In genomic region chr15:78266806-78267205, GRCh38 we compare ENCODE assay signal across 21 cellular contexts. TPM values are rescaled to one million over a fixed set of nuclear protein-coding genes. Genes with fewer than 3 reads are reported as not detected.
DNase-seq lines count a peak whose midpoint lies in the region; ATAC-seq and TF ChIP-seq lines count a peak whose summit lies in the region.
"Had no signal": no experiment of that assay in that cellular context is flagged by ENCODE, and none has a peak within 500 bp of the region (broad histone marks: within the 10 kb centered on the region; RNA-seq: fewer than 3 reads in every experiment).

No MANE protein-coding gene starts in this region.

- ATAC-seq in T-cell (replicated peaks in 1 of 4) (no peak), psoas muscle (no peak)
- ATAC-seq in central memory CD8-positive, alpha-beta T cell (replicated peaks; ENCODE audit: extremely low read depth, poor library complexity, severe bottlenecking): no peak

- peaks cover 39% of the 10 kb centered on the region for H3K4me1 Mint-ChIP-seq in activated naive CD4-positive, alpha-beta T cell treated with anti-CD3 and anti-CD28 coated beads for 36 hours (ENCODE audit: low read depth)
- peaks cover 33 to 36% (median 36%) of the 10 kb centered on the region in 3 donors for H3K4me1 Mint-ChIP-seq in T-cell
- H3K4me1 Mint-ChIP-seq in central memory CD8-positive, alpha-beta T cell: peaks cover 26% of the 10 kb centered on the region
- no peaks in the 10 kb centered on the region for H3K4me1 Mint-ChIP-seq in nephron progenitor cell

- peaks cover 46% of the 10 kb centered on the region for H3K4me1 ChIP-seq in psoas muscle
- peaks cover 7% of the 10 kb centered on the region for H3K4me1 ChIP-seq in colonic mucosa

- H3K36me3 Mint-ChIP-seq in activated naive CD4-positive, alpha-beta T cell treated with anti-CD3 and anti-CD28 coated beads for 36 hours (ENCODE audit: low read depth): peaks cover 9% of the 10 kb centered on the region
- H3K36me3 Mint-ChIP-seq in T-cell (peaks cover 4% of the 10 kb centered on the region), nephron progenitor cell (ENCODE audit: low read depth) (no peaks in the 10 kb centered on the region)
- H3K36me3 Mint-ChIP-seq in central memory CD8-positive, alpha-beta T cell (ENCODE audit: insufficient read depth): peaks cover 23% of the 10 kb centered on the region

- POLR2A ChIA-PET in T-cell (lab: Charles Lee): interaction anchor here (0.6 to 1.4 kb wide), 2 partner anchors 32 to 310 kb away, joined by 6 to 14 read pairs; partner anchors contain the start of gene SKIC8 (in 1 of the 2)

- H3K9ac ChIP-seq in colonic mucosa (ENCODE audit: low read depth in 2 of 2, low read length in 2 of 2): no peak overlapping the region

- WGBS in psoas muscle, 3 donors: 41 to 50% (median 44%) methylated on average over 2 of the region's 2 CpGs

- H3K4me3 Mint-ChIP-seq in activated naive CD4-positive, alpha-beta T cell treated with anti-CD3 and anti-CD28 coated beads for 36 hours: peak overlapping the region; percentile 7
- no peak overlapping the region for H3K4me3 Mint-ChIP-seq in T-cell
- H3K4me3 Mint-ChIP-seq in central memory CD8-positive, alpha-beta T cell: no peak overlapping the region
- no peak overlapping the region for H3K4me3 Mint-ChIP-seq in nephron progenitor cell
- H3K4me3 Mint-ChIP-seq: endodermal cell had no signal

- no peaks in the 10 kb centered on the region for H3K9me3 Mint-ChIP-seq in activated naive CD4-positive, alpha-beta T cell treated with anti-CD3 and anti-CD28 coated beads for 36 hours
- H3K9me3 Mint-ChIP-seq in T-cell: no peaks in the 10 kb centered on the region
- no peaks in the 10 kb centered on the region for H3K9me3 Mint-ChIP-seq in central memory CD8-positive, alpha-beta T cell
- no peaks in the 10 kb centered on the region for H3K9me3 Mint-ChIP-seq in nephron progenitor cell
- H3K9me3 Mint-ChIP-seq: endodermal cell had no signal

- peak overlapping the region; percentile 79 for H3K27ac ChIP-seq in psoas muscle
- no peak overlapping the region for H3K27ac ChIP-seq in colonic mucosa

- no peak for DNase-seq in activated naive CD4-positive, alpha-beta T cell treated with anti-CD3 and anti-CD28 coated beads for 36 hours
- no peak for DNase-seq in activated naive CD4-positive, alpha-beta T cell treated with anti-CD3 and anti-CD28 coated beads, Interleukin-2, amount 50 U/mL, for 16 hours
- no peak for DNase-seq in T-cell
- DNase-seq in central memory CD8-positive, alpha-beta T cell (ENCODE audit: low spot score in 2 of 2): no peak
- DNase-seq in psoas muscle: no peak
- DNase-seq in OCI-M2 (lab: John Stamatoyannopoulos, UW; ENCODE audit: unreplicated experiment): no peak
- no peak for DNase-seq in colonic mucosa
- no peak for DNase-seq in nephron progenitor cell
- DNase-seq: activated CD4-positive, CD25-positive, alpha-beta regulatory T cell; amniotic stem cell; cerebellar nuclear complex; endodermal cell; GOT3; hippocampal formation; kidney; mesenchymal stem cell; NCI-H1417 treated with DMSO at 0.1 percent for 48 hours; NCI-H2171; retina had no signal

- H3K27me3 Mint-ChIP-seq in activated naive CD4-positive, alpha-beta T cell treated with anti-CD3 and anti-CD28 coated beads for 36 hours (ENCODE audit: low read depth): no peaks in the 10 kb centered on the region
- H3K27me3 Mint-ChIP-seq in T-cell (no peaks in the 10 kb centered on the region), nephron progenitor cell (ENCODE audit: low read depth, poor library complexity) (peaks cover 37% of the 10 kb centered on the region)
- no peaks in the 10 kb centered on the region for H3K27me3 Mint-ChIP-seq in central memory CD8-positive, alpha-beta T cell

- CTCF ChIA-PET in activated naive CD4-positive, alpha-beta T cell treated with anti-CD3 and anti-CD28 coated beads for 36 hours (lab: Charles Lee): interaction anchor here (1.0 to 2.7 kb wide), 3 partner anchors 16 to 32 kb away, joined by 4 to 10 read pairs (median 8); partner anchors contain the start of gene SKIC8
- CTCF ChIA-PET in T-cell (lab: Charles Lee): no interaction called here

- H3K36me3 ChIP-seq in psoas muscle (ENCODE audit: insufficient read depth in 1 of 2, low read depth in 1 of 2) (peaks cover 0 to 17% of the 10 kb centered on the region in 2 donors), colonic mucosa (no peaks in the 10 kb centered on the region)

- H3K27me3 ChIP-seq in psoas muscle (ENCODE audit: insufficient read depth in 3 of 3, low read length in 2 of 3): no peaks in the 10 kb centered on the region
- no peaks in the 10 kb centered on the region for H3K27me3 ChIP-seq in colonic mucosa

- TF ChIP-seq CTCF in psoas muscle (IDR thresholded peaks at IDR 0.05): no peak
- TF ChIP-seq CTCF in colonic mucosa (IDR thresholded peaks at IDR 0.05): no peak
- TF ChIP-seq CTCF in nephron progenitor cell (IDR thresholded peaks at IDR 0.05): no peak

- intact Hi-C loops in activated naive CD4-positive, alpha-beta T cell treated with anti-CD3 and anti-CD28 coated beads for 36 hours (cut with micrococcal nuclease): loop anchor here (1.0 kb wide), 1 partner anchor 32 kb away; the partner anchor contains the start of gene SKIC8
- intact Hi-C loops in psoas muscle (cut with DNase I) (loop anchor here in 1 of 2 donors (10.0 kb wide), 1 partner anchor 262 kb away; no protein-coding TSS in a partner anchor), colonic mucosa (cut with DNase I) (no loop called here)

- H3K4me3 ChIP-seq in psoas muscle (peak overlapping the region; percentile 54), colonic mucosa (no peak overlapping the region)

- H3K9me3 ChIP-seq in psoas muscle: no peaks in the 10 kb centered on the region
- H3K9me3 ChIP-seq in colonic mucosa: no peaks in the 10 kb centered on the region

- H3K27ac Mint-ChIP-seq in activated naive CD4-positive, alpha-beta T cell treated with anti-CD3 and anti-CD28 coated beads for 36 hours: peak overlapping the region; percentile 3
- H3K27ac Mint-ChIP-seq in T-cell: peak overlapping the region; percentile 15 to 70
- H3K27ac Mint-ChIP-seq in central memory CD8-positive, alpha-beta T cell (ENCODE audit: low read depth): peak overlapping the region; percentile 92
- H3K27ac Mint-ChIP-seq in nephron progenitor cell: no peak overlapping the region
- H3K27ac Mint-ChIP-seq: endodermal cell had no signal

RNA-seq across cellular contexts. Expression of gene DNAJA4, which starts 2.4 kb away (rescaled TPM):
- 10 to 100 TPM; 40.1 to 41.6 TPM for total RNA-seq in activated naive CD4-positive, alpha-beta T cell treated with anti-CD3 and anti-CD28 coated beads for 36 hours
- total RNA-seq in T-cell (10 to 100 TPM; 29.0 to 50.4 (median 32.6) TPM), psoas muscle (100 to 1,000 TPM in 3 of 4 donors, 10 to 100 TPM in 1; 78.5 to 263 (median 184) TPM), colonic mucosa (10 to 100 TPM; 42.6 to 54.5 TPM)
- 100 to 1,000 TPM; 154 to 276 (median 188) TPM for polyA plus RNA-seq in psoas muscle
- total RNA-seq: OCI-LY7 had no signal

RNA-seq across cellular contexts. Expression of gene ACSBG1, which starts 32.4 kb away (rescaled TPM):
- total RNA-seq in activated naive CD4-positive, alpha-beta T cell treated with anti-CD3 and anti-CD28 coated beads for 36 hours: not detected
- total RNA-seq in T-cell (not detected), psoas muscle (under 1 TPM in 1 of 4 donors, not detected in 3; 0.12 TPM), colonic mucosa (under 1 TPM; 0.58 to 0.59 TPM)
- polyA plus RNA-seq in psoas muscle: under 1 TPM; 0.43 to 0.64 (median 0.59) TPM
- total RNA-seq: T-helper 2 cell treated with Interferon-gamma antibody and Interleukin-4, amounts not matched to agents 100 ng/mL and 5 ng/mL, for 36 hours had no signal

RNA-seq across cellular contexts. Expression of gene SKIC8, which starts 32.6 kb away (rescaled TPM):
- 10 to 100 TPM; 44.2 to 46.9 TPM for total RNA-seq in activated naive CD4-positive, alpha-beta T cell treated with anti-CD3 and anti-CD28 coated beads for 36 hours
- 10 to 100 TPM; 25.6 to 42.8 (median 33.5) TPM for total RNA-seq in T-cell
- 10 to 100 TPM; 17.7 to 38.6 (median 30.8) TPM for total RNA-seq in psoas muscle
- polyA plus RNA-seq in psoas muscle: 10 to 100 TPM; 32.9 to 48.9 (median 39.7) TPM
- 10 to 100 TPM; 35.9 to 47.0 TPM for total RNA-seq in colonic mucosa
